Comparison of ENCODE assay signal across 7 cellular contexts in the genomic region with DNA sequence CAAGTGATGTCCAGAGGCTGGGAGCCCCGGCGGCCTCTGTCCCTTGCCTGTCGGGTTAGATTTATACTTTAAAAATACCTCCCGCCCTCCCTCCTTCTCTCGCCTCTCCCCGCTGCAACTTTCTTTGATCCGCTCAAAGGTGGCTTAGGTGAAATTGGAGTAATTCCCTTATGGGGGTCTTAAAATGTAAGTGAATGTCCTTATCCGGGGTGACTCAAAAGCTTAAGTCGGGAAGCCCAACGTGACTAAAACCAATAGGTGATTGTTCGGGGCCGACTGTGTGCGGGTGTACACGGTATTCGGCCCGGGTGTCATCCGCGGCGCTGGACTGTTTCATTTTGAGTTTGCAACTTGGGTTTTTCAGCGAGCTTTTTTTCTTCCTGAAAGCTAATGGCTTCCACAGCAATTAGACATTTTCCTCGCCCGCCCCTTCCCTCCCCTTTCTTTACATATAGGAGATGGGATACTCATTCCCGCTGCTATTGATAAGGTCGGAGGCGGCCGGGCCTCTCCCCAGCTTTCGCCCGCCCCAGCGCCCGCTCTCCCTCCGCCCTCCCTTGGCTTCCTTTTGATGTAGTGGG. TPM values are rescaled to one million over a fixed set of nuclear protein-coding genes. Genes with fewer than 3 reads are reported as not detected.
A peak's percentile ranks its signal among the peaks of the same experiment; 100 is the strongest.
DNase-seq lines count a peak whose midpoint lies in the region; ATAC-seq and TF ChIP-seq lines count a peak whose summit lies in the region.

No MANE protein-coding gene starts in this region.

- no peaks in the 10 kb centered on the region for H3K9me3 Mint-ChIP-seq in WTC11

- H3K9me3 ChIP-seq in esophagus squamous epithelium: no peaks in the 10 kb centered on the region

- H3K27me3 Mint-ChIP-seq in WTC11 (ENCODE audit: low read depth): peaks cover 25% of the 10 kb centered on the region

- H3K4me3 Mint-ChIP-seq in WTC11: peak overlapping the region; percentile 91

- TF ChIP-seq CTCF in WTC11 (IDR thresholded peaks at IDR 0.05) (no peak), esophagus squamous epithelium (IDR thresholded peaks at IDR 0.05) (no peak), retinal pigment epithelial cell (conservative IDR thresholded peaks at IDR 0.05; ENCODE audit: low read depth, low read length) (no peak)

- TF ChIP-seq POLR2A in esophagus squamous epithelium (IDR thresholded peaks at IDR 0.05): peak in 3 of 4 donors; percentile 37 to 70 (median 46)

- CTCF ChIA-PET in WTC11 (lab: Charles Lee): interaction anchor here (0.6 to 3.7 kb wide), 16 partner anchors 11 to 308 kb away, joined by 3 to 22 read pairs (median 4); a partner anchor contains a TSS

- intact Hi-C loops in esophagus squamous epithelium (cut with DNase I): no loop called here

- H3K27me3 ChIP-seq in esophagus squamous epithelium: peaks cover 0 to 97% (median 0%) of the 10 kb centered on the region in 4 donors

- 0 to 1% methylated on average over 20 to 26 of the region's 31 CpGs for WGBS in esophagus squamous epithelium, 2 donors

- ATAC-seq in GM18517 (IDR thresholded peaks at IDR 0.05; ENCODE audit: unreplicated experiment) (peak; percentile 21), HG02678 (IDR thresholded peaks at IDR 0.05; ENCODE audit: unreplicated experiment) (peak; percentile 19), WTC11 (peak; percentile 1; the same call in 1 of the 2 replicates), HG03378 (IDR thresholded peaks at IDR 0.05; ENCODE audit: unreplicated experiment) (no peak)

- POLR2A ChIA-PET in WTC11 (lab: Charles Lee): interaction anchor here (0.6 to 4.3 kb wide), 10 partner anchors 8 to 246 kb away, joined by 3 to 45 read pairs (median 4); no protein-coding TSS in a partner anchor

- H3K36me3 Mint-ChIP-seq in WTC11: peaks cover 14% of the 10 kb centered on the region

- H3K27ac ChIP-seq in esophagus squamous epithelium: peak overlapping the region; percentile 79 to 97 (median 94)

- no peaks in the 10 kb centered on the region for H3K36me3 ChIP-seq in esophagus squamous epithelium

- peaks cover 33% of the 10 kb centered on the region for H3K4me1 Mint-ChIP-seq in WTC11

- peak overlapping the region; percentile 91 for H3K27ac Mint-ChIP-seq in WTC11

- peak overlapping the region; percentile 33 to 94 (median 84) for H3K4me3 ChIP-seq in esophagus squamous epithelium
- peak overlapping the region; percentile 46 for H3K4me3 ChIP-seq in retinal pigment epithelial cell (ENCODE audit: low read length)

- H3K4me1 ChIP-seq in esophagus squamous epithelium: peaks cover 35 to 83% (median 46%) of the 10 kb centered on the region in 3 donors

- no peak for DNase-seq in WTC11 (ENCODE audit: low spot score)
- no peak for DNase-seq in esophagus squamous epithelium (lab: John Stamatoyannopoulos, UW)
- no peak for DNase-seq in retinal pigment epithelial cell (ENCODE audit: low read depth)
- DNase-seq in glomerular visceral epithelial cell (ENCODE audit: extremely low spot score): no peak

TF ChIP-seq in WTC11, 78 proteins besides CTCF, POLR2A, EP300 and RAD21 (continues in another document):
- TF ChIP-seq ZBTB21 (CRISPR knock-in tag; IDR thresholded peaks at IDR 0.05; ENCODE audit: borderline replicate concordance) (no peak), ZNF138 (CRISPR knock-in tag; conservative IDR thresholded peaks at IDR 0.05) (no peak), TCF7 (CRISPR knock-in tag; IDR thresholded peaks at IDR 0.05; ENCODE audit: low read depth) (no peak), ATF1 (CRISPR knock-in tag; IDR thresholded peaks at IDR 0.05) (no peak), SMAD4 (CRISPR knock-in tag; IDR thresholded peaks at IDR 0.05) (no peak), NR2C2 (CRISPR knock-in tag; IDR thresholded peaks at IDR 0.05) (no peak), ZNF121 (CRISPR knock-in tag; IDR thresholded peaks at IDR 0.05) (no peak), FOXJ3 (CRISPR knock-in tag; IDR thresholded peaks at IDR 0.05; ENCODE audit: borderline replicate concordance) (no peak), TEAD4 (CRISPR knock-in tag; IDR thresholded peaks at IDR 0.05) (no peak), ZNF219 (CRISPR knock-in tag; IDR thresholded peaks at IDR 0.05; ENCODE audit: borderline replicate concordance) (no peak)
- TF ChIP-seq, protein P1, sequence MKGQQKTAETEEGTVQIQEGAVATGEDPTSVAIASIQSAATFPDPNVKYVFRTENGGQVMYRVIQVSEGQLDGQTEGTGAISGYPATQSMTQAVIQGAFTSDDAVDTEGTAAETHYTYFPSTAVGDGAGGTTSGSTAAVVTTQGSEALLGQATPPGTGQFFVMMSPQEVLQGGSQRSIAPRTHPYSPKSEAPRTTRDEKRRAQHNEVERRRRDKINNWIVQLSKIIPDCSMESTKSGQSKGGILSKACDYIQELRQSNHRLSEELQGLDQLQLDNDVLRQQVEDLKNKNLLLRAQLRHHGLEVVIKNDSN (CRISPR knock-in tag; IDR thresholded peaks at IDR 0.05): no peak
- TF ChIP-seq, protein P2, sequence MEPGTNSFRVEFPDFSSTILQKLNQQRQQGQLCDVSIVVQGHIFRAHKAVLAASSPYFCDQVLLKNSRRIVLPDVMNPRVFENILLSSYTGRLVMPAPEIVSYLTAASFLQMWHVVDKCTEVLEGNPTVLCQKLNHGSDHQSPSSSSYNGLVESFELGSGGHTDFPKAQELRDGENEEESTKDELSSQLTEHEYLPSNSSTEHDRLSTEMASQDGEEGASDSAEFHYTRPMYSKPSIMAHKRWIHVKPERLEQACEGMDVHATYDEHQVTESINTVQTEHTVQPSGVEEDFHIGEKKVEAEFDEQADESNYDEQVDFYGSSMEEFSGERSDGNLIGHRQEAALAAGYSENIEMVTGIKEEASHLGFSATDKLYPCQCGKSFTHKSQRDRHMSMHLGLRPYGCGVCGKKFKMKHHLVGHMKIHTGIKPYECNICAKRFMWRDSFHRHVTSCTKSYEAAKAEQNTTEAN (CRISPR knock-in tag; IDR thresholded peaks at IDR 0.05): no peak
- TF ChIP-seq, protein P3, sequence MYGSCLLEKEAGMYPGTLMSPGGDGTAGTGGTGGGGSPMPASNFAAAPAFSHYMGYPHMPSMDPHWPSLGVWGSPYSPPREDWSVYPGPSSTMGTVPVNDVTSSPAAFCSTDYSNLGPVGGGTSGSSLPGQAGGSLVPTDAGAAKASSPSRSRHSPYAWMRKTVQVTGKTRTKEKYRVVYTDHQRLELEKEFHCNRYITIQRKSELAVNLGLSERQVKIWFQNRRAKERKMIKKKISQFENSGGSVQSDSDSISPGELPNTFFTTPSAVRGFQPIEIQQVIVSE (CRISPR knock-in tag; IDR thresholded peaks at IDR 0.05; ENCODE audit: borderline replicate concordance): no peak
- TF ChIP-seq, protein P4, sequence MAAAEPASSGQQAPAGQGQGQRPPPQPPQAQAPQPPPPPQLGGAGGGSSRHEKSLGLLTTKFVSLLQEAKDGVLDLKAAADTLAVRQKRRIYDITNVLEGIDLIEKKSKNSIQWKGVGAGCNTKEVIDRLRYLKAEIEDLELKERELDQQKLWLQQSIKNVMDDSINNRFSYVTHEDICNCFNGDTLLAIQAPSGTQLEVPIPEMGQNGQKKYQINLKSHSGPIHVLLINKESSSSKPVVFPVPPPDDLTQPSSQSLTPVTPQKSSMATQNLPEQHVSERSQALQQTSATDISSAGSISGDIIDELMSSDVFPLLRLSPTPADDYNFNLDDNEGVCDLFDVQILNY (CRISPR knock-in tag; IDR thresholded peaks at IDR 0.05): no peak
- TF ChIP-seq, protein P5, sequence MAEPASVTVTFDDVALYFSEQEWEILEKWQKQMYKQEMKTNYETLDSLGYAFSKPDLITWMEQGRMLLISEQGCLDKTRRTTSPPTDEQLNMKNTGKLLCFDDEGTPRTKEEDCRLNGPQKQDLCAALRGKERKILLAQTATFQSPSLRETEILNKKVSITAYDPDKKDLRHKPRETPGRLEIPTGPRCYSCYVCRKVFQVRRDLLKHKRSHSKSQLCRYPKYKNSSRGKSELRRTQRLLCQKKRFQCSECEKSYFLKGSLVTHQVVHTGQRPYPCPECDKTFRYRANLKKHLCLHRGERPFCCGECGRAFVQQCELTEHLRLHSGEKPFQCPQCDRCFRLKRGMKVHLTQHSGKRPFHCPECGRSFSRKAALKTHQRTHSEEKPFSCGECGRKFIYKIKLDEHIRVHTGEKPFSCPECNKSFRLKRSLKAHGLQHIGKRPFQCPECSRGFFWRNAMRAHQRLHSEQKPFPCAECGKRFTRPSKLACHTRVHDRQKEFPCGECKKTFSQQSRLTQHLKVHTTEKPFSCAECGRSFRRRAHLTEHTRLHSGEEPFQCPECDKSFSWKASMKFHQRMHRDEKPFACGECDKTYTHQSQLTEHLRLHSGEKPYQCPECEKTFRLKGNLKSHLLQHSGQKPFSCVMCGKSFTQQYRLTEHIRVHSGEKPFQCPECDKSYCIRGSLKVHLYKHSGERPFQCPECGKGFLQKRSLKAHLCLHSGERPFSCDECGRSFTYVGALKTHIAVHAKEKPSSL (CRISPR knock-in tag; conservative IDR thresholded peaks at IDR 0.05): no peak
- TF ChIP-seq, protein P6, sequence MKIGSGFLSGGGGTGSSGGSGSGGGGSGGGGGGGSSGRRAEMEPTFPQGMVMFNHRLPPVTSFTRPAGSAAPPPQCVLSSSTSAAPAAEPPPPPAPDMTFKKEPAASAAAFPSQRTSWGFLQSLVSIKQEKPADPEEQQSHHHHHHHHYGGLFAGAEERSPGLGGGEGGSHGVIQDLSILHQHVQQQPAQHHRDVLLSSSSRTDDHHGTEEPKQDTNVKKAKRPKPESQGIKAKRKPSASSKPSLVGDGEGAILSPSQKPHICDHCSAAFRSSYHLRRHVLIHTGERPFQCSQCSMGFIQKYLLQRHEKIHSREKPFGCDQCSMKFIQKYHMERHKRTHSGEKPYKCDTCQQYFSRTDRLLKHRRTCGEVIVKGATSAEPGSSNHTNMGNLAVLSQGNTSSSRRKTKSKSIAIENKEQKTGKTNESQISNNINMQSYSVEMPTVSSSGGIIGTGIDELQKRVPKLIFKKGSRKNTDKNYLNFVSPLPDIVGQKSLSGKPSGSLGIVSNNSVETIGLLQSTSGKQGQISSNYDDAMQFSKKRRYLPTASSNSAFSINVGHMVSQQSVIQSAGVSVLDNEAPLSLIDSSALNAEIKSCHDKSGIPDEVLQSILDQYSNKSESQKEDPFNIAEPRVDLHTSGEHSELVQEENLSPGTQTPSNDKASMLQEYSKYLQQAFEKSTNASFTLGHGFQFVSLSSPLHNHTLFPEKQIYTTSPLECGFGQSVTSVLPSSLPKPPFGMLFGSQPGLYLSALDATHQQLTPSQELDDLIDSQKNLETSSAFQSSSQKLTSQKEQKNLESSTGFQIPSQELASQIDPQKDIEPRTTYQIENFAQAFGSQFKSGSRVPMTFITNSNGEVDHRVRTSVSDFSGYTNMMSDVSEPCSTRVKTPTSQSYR (CRISPR knock-in tag; IDR thresholded peaks at IDR 0.05): no peak

RNA-seq across cellular contexts. Expression of a gene that starts 2.0 kb away (rescaled TPM):
- 194 to 266 TPM (median 261 TPM) in 3 replicates for total RNA-seq in WTC11 (2021)
- 10 to 100 TPM; 13.9 to 49.8 (median 35.9) TPM for total RNA-seq in esophagus squamous epithelium

RNA-seq across cellular contexts. Expression of a gene that starts 49.5 kb away (rescaled TPM):
- total RNA-seq in WTC11 (2021) (14.4 to 26.7 TPM (median 18.0 TPM) in 3 replicates), esophagus squamous epithelium (1 to 10 TPM; 5.1 to 8.1 (median 5.9) TPM)
